12 cellular contexts compared by ENCODE assay signal in genomic region chr1:208178091-208178529, GRCh38.
A peak's percentile ranks its signal among the peaks of the same experiment; 100 is the strongest.
DNase-seq lines count a peak whose midpoint lies in the region; ATAC-seq and TF ChIP-seq lines count a peak whose summit lies in the region.
"Had no signal": no experiment of that assay in that cellular context is flagged by ENCODE, and none has a peak within 500 bp of the region (broad histone marks: within the 10 kb centered on the region; RNA-seq: fewer than 3 reads in every experiment).

No MANE protein-coding gene starts in this region.

- H3K4me3 ChIP-seq in SK-N-SH (ENCODE audit: low read depth in 2 of 2, low read length in 1 of 2) (no peak overlapping the region), OCI-LY3 (ENCODE audit: low read length) (peak overlapping the region; percentile 21; the same call in 1 of the 2 replicates)
- H3K4me3 ChIP-seq: heart right ventricle had no signal

- H3K4me1 ChIP-seq in SK-N-SH (ENCODE audit: control insufficient read depth in 1 of 2, insufficient read depth in 2 of 2, low read depth in 1 of 2, low read length in 1 of 2) (peaks cover 27 to 47% of the 10 kb centered on the region in 2 experiments), OCI-LY3 (ENCODE audit: low read length) (peaks cover 92% of the 10 kb centered on the region)

- no peak overlapping the region for H3K9ac ChIP-seq in SK-N-SH
- H3K9ac ChIP-seq in OCI-LY3 (ENCODE audit: low read length) = peak overlapping the region; percentile 79

- POLR2A ChIA-PET in SK-N-SH (lab: Yijun Ruan, JAX) = no interaction called here

- 76% methylated on average over 2 of the region's 2 CpGs for WGBS in SK-N-SH (ENCODE audit: low lambda C conversion rate)

- no peak for TF ChIP-seq RAD21 in SK-N-SH (IDR thresholded peaks at IDR 0.05; ENCODE audit: low read length)

- no peak for TF ChIP-seq CTCF in SK-N-SH (IDR thresholded peaks at IDR 0.05)
- peak; percentile 14; the same call in 1 of the 2 replicates for TF ChIP-seq CTCF in OCI-LY3 (IDR thresholded peaks at IDR 0.05; ENCODE audit: low read depth, low read length)

- H3K36me3 ChIP-seq in SK-N-SH (replicated peaks in 1 of 2; ENCODE audit: control insufficient read depth in 1 of 2, insufficient read depth in 2 of 2, low read length in 1 of 2) (peaks cover 0 to 11% of the 10 kb centered on the region in 2 experiments), OCI-LY3 (replicated peaks; ENCODE audit: low read depth, low read length) (peaks cover 6% of the 10 kb centered on the region)
- H3K36me3 ChIP-seq: heart right ventricle had no signal

- H3K4me2 ChIP-seq in SK-N-SH (0 out of 2 replicates have a peak overlapping the region, but pooled peaks have one; percentile 7), OCI-LY3 (ENCODE audit: low read length) (peak overlapping the region; percentile 71)

- H3K27me3 ChIP-seq in SK-N-SH (ENCODE audit: insufficient read depth) (no peaks in the 10 kb centered on the region), OCI-LY3 (ENCODE audit: low read depth, low read length) (no peaks in the 10 kb centered on the region)
- H3K27me3 ChIP-seq: heart right ventricle had no signal

- DNase-seq in SK-N-SH (no peak), left lobe of liver (ENCODE audit: low spot score) (no peak), globus pallidus (ENCODE audit: low spot score) (no peak)
- DNase-seq: activated T-cell treated with anti-CD3 and anti-CD28 coated beads, Interleukin-2, amount 50 U/mL, for 1 hour; heart right ventricle; naive thymus-derived CD8-positive, alpha-beta T cell; T-helper 2 cell had no signal

- peaks cover 6% of the 10 kb centered on the region for H3F3A ChIP-seq in SK-N-SH (replicated peaks; ENCODE audit: insufficient read depth)

- no peaks in the 10 kb centered on the region for H4K20me1 ChIP-seq in SK-N-SH (ENCODE audit: insufficient read depth)
- no peaks in the 10 kb centered on the region for H4K20me1 ChIP-seq in OCI-LY3 (ENCODE audit: insufficient read depth, low read length)

- H3K9me3 ChIP-seq in SK-N-SH (no peaks in the 10 kb centered on the region), OCI-LY3 (ENCODE audit: insufficient read depth, low read length) (no peaks in the 10 kb centered on the region)
- H3K9me3 ChIP-seq: heart right ventricle had no signal

- H3K79me2 ChIP-seq in SK-N-SH (ENCODE audit: insufficient read depth) (peaks cover 70% of the 10 kb centered on the region), OCI-LY3 (ENCODE audit: low read length) (peaks cover 32% of the 10 kb centered on the region)

- CTCF ChIA-PET in SK-N-SH (lab: Yijun Ruan, JAX) = interaction anchor here (0.6 to 1.8 kb wide), 9 partner anchors 10 to 180 kb away, joined by 3 to 6 read pairs (median 4); no protein-coding TSS in a partner anchor

- H3K9me2 ChIP-seq in SK-N-SH = no peaks in the 10 kb centered on the region

- ATAC-seq in SK-N-SH treated with all-trans-retinoic acid at 6 μM for 48 hours (no peak), left lobe of liver (peak; percentile 20), HG02798 (IDR thresholded peaks at IDR 0.05; ENCODE audit: poor library complexity, unreplicated experiment) (no peak), GM19395 (IDR thresholded peaks at IDR 0.05; ENCODE audit: unreplicated experiment) (no peak), HG03039 (IDR thresholded peaks at IDR 0.05; ENCODE audit: unreplicated experiment) (no peak)
- ATAC-seq: heart right ventricle; naive thymus-derived CD8-positive, alpha-beta T cell had no signal

- no peak overlapping the region for H3K27ac ChIP-seq in SK-N-SH (ENCODE audit: low read depth in 2 of 2, low read length in 1 of 2)
- peak overlapping the region; percentile 96 for H3K27ac ChIP-seq in OCI-LY3 (ENCODE audit: low read length)

- no peak for TF ChIP-seq EP300 in SK-N-SH (IDR thresholded peaks at IDR 0.05; ENCODE audit: borderline replicate concordance in 1 of 2, low read depth in 1 of 2, low read length in 1 of 2)

- H2AFZ ChIP-seq in SK-N-SH (ENCODE audit: low read depth) (no peak overlapping the region), OCI-LY3 (ENCODE audit: low read depth, low read length) (no peak overlapping the region)

TF ChIP-seq in SK-N-SH, 30 proteins besides CTCF, POLR2A, EP300 and RAD21 (continues in another document):
- TF ChIP-seq RCOR1 (IDR thresholded peaks at IDR 0.05; ENCODE audit: low read length) (no peak), YY1 (IDR thresholded peaks at IDR 0.05; ENCODE audit: low read depth) (no peak), TCF12 (IDR thresholded peaks at IDR 0.05) (no peak), REST (IDR thresholded peaks at IDR 0.05; ENCODE audit: low read depth, low read length) (no peak), ELF1 (IDR thresholded peaks at IDR 0.05) (no peak), JUND (IDR thresholded peaks at IDR 0.05) (no peak), MEF2A (IDR thresholded peaks at IDR 0.05; ENCODE audit: borderline replicate concordance, low read depth) (no peak), EZH2phosphoT487 (IDR thresholded peaks at IDR 0.05; ENCODE audit: borderline replicate concordance, low read depth) (no peak)

TF ChIP-seq in SK-N-SH treated with all-trans-retinoic acid at 6 μM for 48 hours, 23 proteins besides CTCF, POLR2A, EP300 and RAD21:
- TF ChIP-seq RARB (CRISPR knock-in tag; IDR thresholded peaks at IDR 0.05) (no peak), ISL1 (CRISPR knock-in tag; IDR thresholded peaks at IDR 0.05) (no peak), CREB5 (CRISPR knock-in tag; IDR thresholded peaks at IDR 0.05; ENCODE audit: low read depth) (no peak), GLIS3 (CRISPR knock-in tag; IDR thresholded peaks at IDR 0.05) (no peak), ARNTL (CRISPR knock-in tag; IDR thresholded peaks at IDR 0.05; ENCODE audit: borderline replicate concordance, low read depth) (no peak), CSRNP3 (CRISPR knock-in tag; IDR thresholded peaks at IDR 0.05) (no peak), ESRRG (CRISPR knock-in tag; IDR thresholded peaks at IDR 0.05) (no peak), ZFP30 (CRISPR knock-in tag; IDR thresholded peaks at IDR 0.05) (no peak), SNAI2 (CRISPR knock-in tag; IDR thresholded peaks at IDR 0.05) (no peak)
